In the genomic region with DNA sequence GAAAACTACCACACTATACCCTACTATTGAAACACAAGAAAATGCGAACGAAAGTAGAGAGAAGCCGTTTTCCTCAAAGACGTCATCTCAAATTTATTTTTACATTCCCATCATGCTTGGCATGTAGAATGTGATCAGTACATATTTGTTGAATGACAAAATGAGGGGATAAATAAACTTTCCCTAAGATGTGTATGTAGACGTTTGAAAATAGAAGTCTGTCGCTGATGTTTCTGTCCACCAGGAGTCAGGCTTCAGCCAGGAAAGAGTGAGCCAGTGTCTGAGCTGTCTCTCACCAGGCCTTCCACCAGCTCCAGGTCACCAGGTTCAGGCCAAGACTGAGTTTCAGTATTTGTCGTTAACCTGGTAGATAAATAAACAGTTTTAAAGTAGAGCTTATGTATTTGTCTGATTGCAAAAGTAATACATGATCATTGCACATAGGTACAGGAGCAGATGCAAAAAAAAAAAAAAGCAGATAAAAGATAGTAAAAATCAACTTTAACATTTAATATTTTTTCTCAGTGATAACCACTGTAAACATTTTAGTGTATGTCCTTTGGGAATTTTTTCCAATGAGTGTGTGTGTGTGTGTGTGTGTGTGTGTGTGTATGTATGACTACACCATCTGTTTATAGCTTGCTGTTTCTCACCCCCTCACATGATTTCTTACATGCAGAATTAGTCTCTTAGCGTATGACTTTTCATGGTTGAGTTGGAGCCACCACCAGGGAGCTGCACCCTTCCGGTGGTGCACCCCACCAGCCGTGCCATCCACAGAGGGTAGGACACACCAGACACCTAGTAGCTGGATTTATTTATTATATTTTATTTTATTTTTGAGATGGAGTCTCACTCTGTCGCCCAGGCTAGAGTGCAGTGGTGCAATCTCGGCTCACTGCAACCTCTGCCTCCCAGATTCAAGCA, we compare ENCODE assay signal across 8 cellular contexts. TPM values are rescaled to one million over a fixed set of nuclear protein-coding genes. Genes with fewer than 3 reads are reported as not detected.
DNase-seq lines count a peak whose midpoint lies in the region; ATAC-seq, FAIRE-seq and TF ChIP-seq lines count a peak whose summit lies in the region.

No MANE protein-coding gene starts in this region.

- H3K9me3 ChIP-seq in adipocyte (ENCODE audit: control insufficient read depth, low read length): no peaks in the 10 kb centered on the region
- H3K9me3 ChIP-seq in parathyroid adenoma (ENCODE audit: control insufficient read depth, low read length): no peaks in the 10 kb centered on the region

- H3K9ac ChIP-seq in adipocyte (ENCODE audit: low read length) (peak overlapping the region; percentile 80), parathyroid adenoma (no peak overlapping the region)

- ATAC-seq in Right ventricle myocardium superior (ENCODE audit: poor library complexity) (peak; percentile 87), HG03108 (IDR thresholded peaks at IDR 0.05; ENCODE audit: unreplicated experiment) (no peak)

- H3K27me3 ChIP-seq in adipocyte (replicated peaks; ENCODE audit: control insufficient read depth, insufficient read depth, low read length) (no peaks in the 10 kb centered on the region), parathyroid adenoma (ENCODE audit: control insufficient read depth, insufficient read depth, low read length) (no peaks in the 10 kb centered on the region)

- H3K79me2 ChIP-seq in parathyroid adenoma: peaks cover 5% of the 10 kb centered on the region

- TF ChIP-seq CTCF in GM12872 (IDR thresholded peaks at IDR 0.05; ENCODE audit: insufficient read depth, low read depth, low read length) (peak; percentile 83), parathyroid adenoma (IDR thresholded peaks at IDR 0.05) (peak; percentile 83)

- H3K36me3 ChIP-seq in adipocyte (ENCODE audit: control insufficient read depth, insufficient read depth, low read length, severe bottlenecking) (no peaks in the 10 kb centered on the region), parathyroid adenoma (ENCODE audit: control insufficient read depth, insufficient read depth, low read length) (no peaks in the 10 kb centered on the region)

- H3K4me1 ChIP-seq in adipocyte (ENCODE audit: control insufficient read depth, insufficient read depth, low read length): peaks cover 40% of the 10 kb centered on the region
- no peaks in the 10 kb centered on the region for H3K4me1 ChIP-seq in parathyroid adenoma

- H2AFZ ChIP-seq in parathyroid adenoma: peak overlapping the region; percentile 17

- H3K27ac ChIP-seq in parathyroid adenoma: peak overlapping the region; percentile 41

- H3K4me2 ChIP-seq in parathyroid adenoma (ENCODE audit: low read length): no peak overlapping the region

- peak overlapping the region; percentile 71 for H3K4me3 ChIP-seq in adipocyte (ENCODE audit: low read length)
- no peak overlapping the region for H3K4me3 ChIP-seq in parathyroid adenoma (ENCODE audit: low read depth, low read length)

- DNase-seq in HTR-8/SVneo (ENCODE audit: insufficient read length, low spot score) (peak; percentile 86), RPMI7951 (ENCODE audit: low read depth) (peak; percentile 67), adipocyte (ENCODE audit: low read depth) (peak; percentile 93), Right ventricle myocardium superior (peak; percentile 59)

- intact Hi-C loops in Right ventricle myocardium superior (cut with DNase I): loop anchor here (5.0 kb wide), 3 partner anchors 36 to 141 kb away; no protein-coding TSS in a partner anchor

- FAIRE-seq in A204.1 (lab: Jason Lieb, UNC): peak; percentile 93
- no peak for FAIRE-seq in HTR-8/SVneo (lab: Jason Lieb, UNC)

RNA-seq across cellular contexts. Expression of a gene that starts 26.2 kb away (rescaled TPM):
- 60.2 and 62.6 TPM in 2 replicates for total RNA-seq in RPMI7951 (2014; rRNA removed; shearing (Covaris generic))
- total RNA-seq in Right ventricle myocardium superior: 39.8 TPM

RNA-seq across cellular contexts. Expression of a gene that starts 40.7 kb away (rescaled TPM):
- 0.29 and 0.60 TPM in 2 replicates for total RNA-seq in RPMI7951 (2014; rRNA removed; shearing (Covaris generic))
- 1.4 TPM for total RNA-seq in Right ventricle myocardium superior

RNA-seq across cellular contexts. Expression of a gene that starts 50.3 kb away (rescaled TPM):
- 25.1 and 37.7 TPM in 2 replicates for total RNA-seq in RPMI7951 (2014; rRNA removed; shearing (Covaris generic))
- 25.3 TPM for total RNA-seq in Right ventricle myocardium superior
